In the genomic region with DNA sequence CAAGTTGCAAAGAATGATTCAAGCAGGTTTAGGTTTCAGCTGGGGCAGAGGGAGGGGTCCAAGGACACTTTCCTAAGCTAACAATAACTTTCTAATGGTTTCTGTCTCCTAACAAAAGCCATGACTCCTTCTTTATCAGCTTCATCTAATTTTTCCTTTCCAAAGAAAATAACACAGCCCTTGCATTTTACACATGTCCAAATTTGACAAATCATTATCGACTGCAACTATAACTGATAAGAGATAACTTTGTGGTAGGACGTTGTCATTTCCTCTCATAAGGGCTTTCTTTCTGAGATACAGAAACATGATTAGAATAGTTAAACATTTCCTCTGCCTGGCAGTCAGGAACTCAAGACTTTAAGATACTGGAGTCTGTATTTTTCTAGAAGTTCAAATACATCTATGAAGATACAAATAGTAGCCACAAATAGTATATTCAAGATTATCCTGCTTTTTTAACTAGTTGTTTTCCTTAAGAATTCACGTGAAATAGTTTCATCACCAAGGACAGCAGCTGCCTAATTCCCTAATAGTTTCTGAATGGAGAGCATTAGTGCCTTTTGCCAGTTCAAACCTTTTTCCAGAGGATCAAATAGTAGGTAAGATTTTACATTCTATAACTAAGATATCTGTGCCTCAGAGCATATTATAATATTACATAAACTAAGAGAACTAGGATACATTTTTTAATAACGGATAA, we compare ENCODE assay signal across 17 cellular contexts.
DNase-seq lines count a peak whose midpoint lies in the region; ATAC-seq and TF ChIP-seq lines count a peak whose summit lies in the region.
"Had no signal": no experiment of that assay in that cellular context is flagged by ENCODE, and none has a peak within 500 bp of the region (broad histone marks: within the 10 kb centered on the region; RNA-seq: fewer than 3 reads in every experiment).

No MANE protein-coding gene starts in this region.

- H3K79me2 ChIP-seq in neural progenitor cell (ENCODE audit: low read depth) = no peaks in the 10 kb centered on the region

- no peak overlapping the region for H3K9ac ChIP-seq in neural progenitor cell

- H3K27me3 Mint-ChIP-seq in neural progenitor cell (ENCODE audit: insufficient read depth, low read depth) (no peaks in the 10 kb centered on the region), glutamatergic neuron (ENCODE audit: unreplicated experiment) (no peaks in the 10 kb centered on the region)
- H3K27me3 Mint-ChIP-seq in natural killer cell treated with Interleukin-12 subunit alpha and Interleukin-12 subunit beta and Interleukin-15 and Interleukin-18, amount 100 ng/mL, for 72 hours = no peaks in the 10 kb centered on the region
- H3K27me3 Mint-ChIP-seq: activated naive CD4-positive, alpha-beta T cell treated with anti-CD3 and anti-CD28 coated beads, Interleukin-2, amount 10 ng/mL, durations not matched to agents 7 days and 5 days had no signal

- H3K4me2 ChIP-seq in neural progenitor cell = no peak overlapping the region

- H2AFZ ChIP-seq in neural progenitor cell (replicated peaks) = no peak overlapping the region

- intact Hi-C loops in left lung (cut with DNase I) = no loop called here

- TF ChIP-seq CTCF in fibroblast of mammary gland (conservative IDR thresholded peaks at IDR 0.05; ENCODE audit: control insufficient read depth, insufficient read depth, low read depth, low read length) = no peak
- no peak for TF ChIP-seq CTCF in neural progenitor cell (IDR thresholded peaks at IDR 0.05)
- TF ChIP-seq CTCF in left lung (IDR thresholded peaks at IDR 0.05) = no peak
- no peak for TF ChIP-seq CTCF in glutamatergic neuron (IDR thresholded peaks at IDR 0.05; ENCODE audit: partially characterized antibody, unreplicated experiment)

- H3K27ac ChIP-seq in neural progenitor cell (no peak overlapping the region), left lung (peak overlapping the region in 1 of 2 donors; percentile 3)
- H3K27ac ChIP-seq: psoas muscle had no signal

- H3K9me3 Mint-ChIP-seq in neural progenitor cell = no peaks in the 10 kb centered on the region
- H3K9me3 Mint-ChIP-seq in glutamatergic neuron (ENCODE audit: unreplicated experiment) = no peaks in the 10 kb centered on the region
- no peaks in the 10 kb centered on the region for H3K9me3 Mint-ChIP-seq in natural killer cell treated with Interleukin-12 subunit alpha and Interleukin-12 subunit beta and Interleukin-15 and Interleukin-18, amount 100 ng/mL, for 72 hours
- H3K9me3 Mint-ChIP-seq: activated naive CD4-positive, alpha-beta T cell treated with anti-CD3 and anti-CD28 coated beads, Interleukin-2, amount 10 ng/mL, durations not matched to agents 7 days and 5 days had no signal

- peaks cover 7% of the 10 kb centered on the region for H4K20me1 ChIP-seq in neural progenitor cell (ENCODE audit: low read depth)

- H3K4me1 ChIP-seq in neural progenitor cell = no peaks in the 10 kb centered on the region
- H3K4me1 ChIP-seq in left lung = no peaks in the 10 kb centered on the region

- H3K36me3 Mint-ChIP-seq in neural progenitor cell = peaks cover 2% of the 10 kb centered on the region
- no peaks in the 10 kb centered on the region for H3K36me3 Mint-ChIP-seq in glutamatergic neuron (ENCODE audit: unreplicated experiment)
- no peaks in the 10 kb centered on the region for H3K36me3 Mint-ChIP-seq in natural killer cell treated with Interleukin-12 subunit alpha and Interleukin-12 subunit beta and Interleukin-15 and Interleukin-18, amount 100 ng/mL, for 72 hours
- H3K36me3 Mint-ChIP-seq: activated naive CD4-positive, alpha-beta T cell treated with anti-CD3 and anti-CD28 coated beads, Interleukin-2, amount 10 ng/mL, durations not matched to agents 7 days and 5 days had no signal

- H3K36me3 ChIP-seq in neural progenitor cell (no peaks in the 10 kb centered on the region), left lung (no peaks in the 10 kb centered on the region)

- DNase-seq in Daoy (ENCODE audit: low read depth) = peak; percentile 36
- DNase-seq in RPMI7951 (ENCODE audit: low read depth) = peak; percentile 15
- peak; percentile 7 for DNase-seq in fibroblast of mammary gland (ENCODE audit: low read depth)
- DNase-seq in neural progenitor cell (ENCODE audit: low spot score) = peak; percentile 3
- no peak for DNase-seq in left lung
- DNase-seq in glutamatergic neuron = no peak
- DNase-seq in natural killer cell treated with Interleukin-12 subunit alpha and Interleukin-12 subunit beta and Interleukin-15 and Interleukin-18, amount 100 ng/mL, for 72 hours (ENCODE audit: low spot score) = no peak
- DNase-seq: activated naive CD4-positive, alpha-beta T cell treated with anti-CD3 and anti-CD28 coated beads, Interleukin-2, amount 10 ng/mL, durations not matched to agents 7 days and 5 days; DMS79 treated with DMSO at 0.1 percent for 48 hours; KG1; NCI-H1436 treated with DMSO at 0.1 percent for 48 hours; NCI-H69; psoas muscle; SHP77; stimulated activated CD4-positive, alpha-beta T cell treated with anti-CD3 and anti-CD28 coated beads, Interleukin-2, amount 100 ng/mL, for 24 hours had no signal

- H3K27ac Mint-ChIP-seq in neural progenitor cell = no peak overlapping the region
- H3K27ac Mint-ChIP-seq in glutamatergic neuron (ENCODE audit: unreplicated experiment) = no peak overlapping the region
- H3K27ac Mint-ChIP-seq in natural killer cell treated with Interleukin-12 subunit alpha and Interleukin-12 subunit beta and Interleukin-15 and Interleukin-18, amount 100 ng/mL, for 72 hours = no peak overlapping the region
- H3K27ac Mint-ChIP-seq: activated naive CD4-positive, alpha-beta T cell treated with anti-CD3 and anti-CD28 coated beads, Interleukin-2, amount 10 ng/mL, durations not matched to agents 7 days and 5 days had no signal

- H3F3A ChIP-seq in neural progenitor cell (ENCODE audit: low read depth) = no peaks in the 10 kb centered on the region

- no peaks in the 10 kb centered on the region for H3K27me3 ChIP-seq in neural progenitor cell
- H3K27me3 ChIP-seq in left lung = no peaks in the 10 kb centered on the region
- H3K27me3 ChIP-seq: tibial nerve had no signal

- H3K4me3 ChIP-seq in fibroblast of mammary gland (ENCODE audit: control insufficient read depth, low read depth, low read length) (no peak overlapping the region), neural progenitor cell (no peak overlapping the region), left lung (no peak overlapping the region)
- H3K4me3 ChIP-seq: psoas muscle, tibial nerve had no signal

- H3K9me3 ChIP-seq in neural progenitor cell (ENCODE audit: low read depth) (no peaks in the 10 kb centered on the region), left lung (no peaks in the 10 kb centered on the region)
- H3K9me3 ChIP-seq: psoas muscle, tibial nerve had no signal

- H3K4me3 Mint-ChIP-seq in neural progenitor cell (no peak overlapping the region), glutamatergic neuron (ENCODE audit: unreplicated experiment) (no peak overlapping the region)
- H3K4me3 Mint-ChIP-seq in natural killer cell treated with Interleukin-12 subunit alpha and Interleukin-12 subunit beta and Interleukin-15 and Interleukin-18, amount 100 ng/mL, for 72 hours = no peak overlapping the region
- H3K4me3 Mint-ChIP-seq: activated naive CD4-positive, alpha-beta T cell treated with anti-CD3 and anti-CD28 coated beads, Interleukin-2, amount 10 ng/mL, durations not matched to agents 7 days and 5 days had no signal

- H3K4me1 Mint-ChIP-seq in neural progenitor cell = peaks cover 7% of the 10 kb centered on the region
- H3K4me1 Mint-ChIP-seq in glutamatergic neuron (ENCODE audit: low read depth, unreplicated experiment) = no peaks in the 10 kb centered on the region
- H3K4me1 Mint-ChIP-seq in natural killer cell treated with Interleukin-12 subunit alpha and Interleukin-12 subunit beta and Interleukin-15 and Interleukin-18, amount 100 ng/mL, for 72 hours (ENCODE audit: low read depth in 2 of 2) = peaks cover 0 to 3% of the 10 kb centered on the region in 2 donors

- ATAC-seq in left lung (no peak), GM21528 (IDR thresholded peaks at IDR 0.05; ENCODE audit: low FRiP score, unreplicated experiment) (no peak)
- no peak for ATAC-seq in natural killer cell treated with Interleukin-12 subunit alpha and Interleukin-12 subunit beta and Interleukin-15 and Interleukin-18, amount 100 ng/mL, for 72 hours

Comparison
In these comparisons a context has a peak if more than half of its experiments do, and no peak if none do; other contexts are left out.
1. DNase-seq: peak in Daoy (single experiment), RPMI7951 (single experiment), fibroblast of mammary gland (single experiment) and neural progenitor cell (single experiment); none in left lung (0 of 2), glutamatergic neuron (single experiment) and natural killer cell treated with Interleukin-12 subunit alpha and Interleukin-12 subunit beta and Interleukin-15 and Interleukin-18, amount 100 ng/mL, for 72 hours (single experiment).